Comparison of ENCODE assay signal across 1 cellular context in genomic region chr16:87060026-87060986, GRCh38.
A peak's percentile ranks its signal among the peaks of the same experiment; 100 is the strongest.
TF ChIP-seq lines count a peak whose summit lies in the region.

No MANE protein-coding gene starts in this region.

TF ChIP-seq in IMR-90, 13 proteins besides CTCF, POLR2A, EP300 and RAD21:
- TF ChIP-seq SMC3 (IDR thresholded peaks at IDR 0.05; ENCODE audit: low read depth, low read length) (peak; percentile 56), CEBPB (IDR thresholded peaks at IDR 0.05; ENCODE audit: low read depth, low read length) (peak; percentile 88), RCOR1 (IDR thresholded peaks at IDR 0.05; ENCODE audit: insufficient replicate concordance, low read length) (no peak), RFX5 (IDR thresholded peaks at IDR 0.05; ENCODE audit: low read depth, low read length) (no peak)
